Comparison of ENCODE assay signal across 8 cellular contexts in the genomic region with DNA sequence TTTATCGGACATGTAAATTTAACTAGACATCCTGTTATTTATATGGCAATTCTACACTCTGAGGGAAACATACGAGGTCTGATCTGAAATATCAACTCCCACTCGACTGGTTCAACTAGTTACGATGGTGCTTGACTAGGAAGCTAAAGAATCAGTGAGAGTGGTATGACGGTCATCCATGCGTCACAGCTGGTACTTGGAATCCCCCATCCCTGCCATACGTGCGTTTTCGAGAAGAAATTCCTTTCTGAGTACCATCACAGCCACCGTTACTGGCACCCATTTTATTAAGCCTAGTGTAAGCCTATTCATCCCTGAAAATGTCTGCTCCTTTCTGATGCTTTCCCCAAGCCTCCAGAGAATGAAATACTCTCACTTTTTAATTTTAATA. TPM values are rescaled to one million over a fixed set of nuclear protein-coding genes. Genes with fewer than 3 reads are reported as not detected.
DNase-seq lines count a peak whose midpoint lies in the region; ATAC-seq and TF ChIP-seq lines count a peak whose summit lies in the region.

No MANE protein-coding gene starts in this region.

- H3K9ac ChIP-seq in HUES48 (ENCODE audit: low read depth, low read length), result no peak overlapping the region

- H3K27me3 ChIP-seq in CD4-positive, CD25-positive, alpha-beta regulatory T cell (ENCODE audit: control insufficient read depth, insufficient read depth, low read length), result peaks cover 15% of the 10 kb centered on the region
- peaks cover 15% of the 10 kb centered on the region for H3K27me3 ChIP-seq in HUES48 (ENCODE audit: control insufficient read depth, insufficient read depth, low read length)
- no peaks in the 10 kb centered on the region for H3K27me3 ChIP-seq in transverse colon

- TF ChIP-seq CTCF in mesothelial cell of epicardium (IDR thresholded peaks at IDR 0.05; ENCODE audit: unreplicated experiment), result no peak
- TF ChIP-seq CTCF in transverse colon (IDR thresholded peaks at IDR 0.05), result no peak

- ATAC-seq in CD4-positive, CD25-positive, alpha-beta regulatory T cell (ENCODE audit: low read depth in 2 of 2), result no peak

- no peaks in the 10 kb centered on the region for H3K36me3 Mint-ChIP-seq in CD4-positive, CD25-positive, alpha-beta regulatory T cell
- no peaks in the 10 kb centered on the region for H3K36me3 Mint-ChIP-seq in mesothelial cell of epicardium

- H3K27ac ChIP-seq in CD4-positive, CD25-positive, alpha-beta regulatory T cell (ENCODE audit: insufficient read depth, low read length, poor library complexity, severe bottlenecking), result peak overlapping the region; percentile 85
- H3K27ac ChIP-seq in HUES48 (ENCODE audit: low read depth, low read length) (no peak overlapping the region), transverse colon (peak overlapping the region; percentile 30 to 93 (median 72))

- H3K4me1 ChIP-seq in CD4-positive, CD25-positive, alpha-beta regulatory T cell (ENCODE audit: control insufficient read depth, insufficient read depth, low read length, poor library complexity, severe bottlenecking), result peaks cover 6% of the 10 kb centered on the region
- H3K4me1 ChIP-seq in HUES48 (ENCODE audit: control insufficient read depth, insufficient read depth, low read length) (no peaks in the 10 kb centered on the region), transverse colon (peaks cover 0 to 8% (median 2%) of the 10 kb centered on the region in 4 donors)

- intact Hi-C loops in transverse colon (cut with DNase I; ENCODE audit: low total_unique reads), result no loop called here

- 41% methylated on average over 10 of the region's 10 CpGs; no CpG with 5 or more reads in 1 of the 2 donors for WGBS in transverse colon (ENCODE audit: low coverage in 1 of 2), 2 donors

- H3K9me3 ChIP-seq in CD4-positive, CD25-positive, alpha-beta regulatory T cell (ENCODE audit: control insufficient read depth in 2 of 2, low read length in 2 of 2), result no peaks in the 10 kb centered on the region
- no peaks in the 10 kb centered on the region for H3K9me3 ChIP-seq in HUES48 (ENCODE audit: control insufficient read depth, insufficient read depth, low read length)
- H3K9me3 ChIP-seq in transverse colon, result no peaks in the 10 kb centered on the region

- H3K9me3 Mint-ChIP-seq in CD4-positive, CD25-positive, alpha-beta regulatory T cell, result peaks cover 0 to 2% (median 0%) of the 10 kb centered on the region in 7 donors
- no peaks in the 10 kb centered on the region for H3K9me3 Mint-ChIP-seq in mesothelial cell of epicardium

- peak overlapping the region; percentile 85 for H3K4me3 ChIP-seq in CD4-positive, CD25-positive, alpha-beta regulatory T cell (ENCODE audit: low read depth, low read length)
- H3K4me3 ChIP-seq in HUES48 (ENCODE audit: low read depth, low read length) (peak overlapping the region; percentile 66), transverse colon (peak overlapping the region; percentile 5 to 50 (median 30))

- peaks cover 14 to 29% (median 21%) of the 10 kb centered on the region in 4 donors for H3K4me1 Mint-ChIP-seq in CD4-positive, CD25-positive, alpha-beta regulatory T cell
- peaks cover 9% of the 10 kb centered on the region for H3K4me1 Mint-ChIP-seq in mesothelial cell of epicardium

- peak in 2 of 3 donors; percentile 20 to 58 for DNase-seq in CD4-positive, CD25-positive, alpha-beta regulatory T cell
- peak; percentile 49 for DNase-seq in T-helper 22 cell (ENCODE audit: low read depth)
- DNase-seq in dedifferentiated amniotic fluid mesenchymal stem cell (ENCODE audit: extremely low spot score), result peak; percentile 51
- DNase-seq in mesothelial cell of epicardium (ENCODE audit: low spot score in 2 of 2, unreplicated experiment in 2 of 2), result no peak
- peak; percentile 16 for DNase-seq in transverse colon
- DNase-seq in GM19238 (ENCODE audit: insufficient read length, low spot score), result no peak
- DNase-seq in activated CD4-positive, CD25-positive, alpha-beta regulatory T cell (lab: John Stamatoyannopoulos, UW), result no peak

- peaks cover 22% of the 10 kb centered on the region for H3K27me3 Mint-ChIP-seq in CD4-positive, CD25-positive, alpha-beta regulatory T cell
- H3K27me3 Mint-ChIP-seq in mesothelial cell of epicardium (ENCODE audit: low read depth), result peaks cover 21% of the 10 kb centered on the region

- TF ChIP-seq EP300 in transverse colon (IDR thresholded peaks at IDR 0.05; ENCODE audit: low read depth), result no peak

- no peak for TF ChIP-seq POLR2A in transverse colon (IDR thresholded peaks at IDR 0.05)

- peaks cover 12% of the 10 kb centered on the region for H3K36me3 ChIP-seq in CD4-positive, CD25-positive, alpha-beta regulatory T cell (ENCODE audit: control insufficient read depth, insufficient read depth, low read length)
- peaks cover 6% of the 10 kb centered on the region for H3K36me3 ChIP-seq in HUES48 (ENCODE audit: control insufficient read depth, insufficient read depth, low read length)
- no peaks in the 10 kb centered on the region for H3K36me3 ChIP-seq in transverse colon

- in situ Hi-C loops in transverse colon (cut with MboI; ENCODE audit: low pct_ligation_motif_present in 1 of 4, low pct_unique_long_range_greater_than_20kb in 1 of 4, low sequenced_read_pairs in 3 of 4), result loop anchor here in 2 of 4 donors (25.0 kb wide), 2 partner anchors 126 to 351 kb away; no protein-coding TSS in a partner anchor

- H3K4me3 Mint-ChIP-seq in CD4-positive, CD25-positive, alpha-beta regulatory T cell, result peak overlapping the region; percentile 91 to 98 (median 95)
- peak overlapping the region; percentile 93 for H3K4me3 Mint-ChIP-seq in mesothelial cell of epicardium

- peak overlapping the region; percentile 82 to 96 (median 95) for H3K27ac Mint-ChIP-seq in CD4-positive, CD25-positive, alpha-beta regulatory T cell
- H3K27ac Mint-ChIP-seq in mesothelial cell of epicardium, result peak overlapping the region; percentile 96

RNA-seq across cellular contexts. Expression of gene PIGA, which starts 0.7 kb away (rescaled TPM):
- total RNA-seq in CD4-positive, CD25-positive, alpha-beta regulatory T cell, result 119 TPM
- 10 to 100 TPM in 1 of 4 donors, 1 to 10 TPM in 3; 5.5 to 10.1 (median 8.0) TPM for polyA plus RNA-seq in CD4-positive, CD25-positive, alpha-beta regulatory T cell
- total RNA-seq in mesothelial cell of epicardium (14.4 to 16.6 TPM (median 14.8 TPM) in 3 replicates), transverse colon (10 to 100 TPM in 3 of 4 donors, 1 to 10 TPM in 1; 6.6 to 53.9 (median 12.7) TPM)

RNA-seq across cellular contexts. Expression of gene ASB11, which starts 20.6 kb away (rescaled TPM):
- total RNA-seq in CD4-positive, CD25-positive, alpha-beta regulatory T cell, result 0.30 TPM
- polyA plus RNA-seq in CD4-positive, CD25-positive, alpha-beta regulatory T cell, result not detected
- not detected in 3 replicates for total RNA-seq in mesothelial cell of epicardium
- total RNA-seq in transverse colon, result 1 to 10 TPM in 1 of 4 donors, under 1 TPM in 1, not detected in 2; 0.32 to 1.1 TPM

RNA-seq across cellular contexts. Expression of gene VEGFD, which starts 48.2 kb away (rescaled TPM):
- not detected for total RNA-seq in CD4-positive, CD25-positive, alpha-beta regulatory T cell
- not detected for polyA plus RNA-seq in CD4-positive, CD25-positive, alpha-beta regulatory T cell
- 0.40 to 1.1 TPM (median 0.70 TPM) in 3 replicates for total RNA-seq in mesothelial cell of epicardium
- total RNA-seq in transverse colon, result 1 to 10 TPM in 1 of 4 donors, under 1 TPM in 1, not detected in 2; 0.95 to 3.0 TPM

Comparison
In these comparisons a context has a peak if more than half of its experiments do, and no peak if none do; other contexts are left out.
1. DNase-seq: peak in CD4-positive, CD25-positive, alpha-beta regulatory T cell (2 of 3), T-helper 22 cell (single experiment), dedifferentiated amniotic fluid mesenchymal stem cell (single experiment) and transverse colon (single experiment); none in mesothelial cell of epicardium (0 of 2), GM19238 (single experiment) and activated CD4-positive, CD25-positive, alpha-beta regulatory T cell (0 of 4).
2. H3K4me3 ChIP-seq: peak in every context shown above with its lines; median percentile 85 in CD4-positive, CD25-positive, alpha-beta regulatory T cell; 66 in HUES48; 30 in transverse colon.